In the genomic region with DNA sequence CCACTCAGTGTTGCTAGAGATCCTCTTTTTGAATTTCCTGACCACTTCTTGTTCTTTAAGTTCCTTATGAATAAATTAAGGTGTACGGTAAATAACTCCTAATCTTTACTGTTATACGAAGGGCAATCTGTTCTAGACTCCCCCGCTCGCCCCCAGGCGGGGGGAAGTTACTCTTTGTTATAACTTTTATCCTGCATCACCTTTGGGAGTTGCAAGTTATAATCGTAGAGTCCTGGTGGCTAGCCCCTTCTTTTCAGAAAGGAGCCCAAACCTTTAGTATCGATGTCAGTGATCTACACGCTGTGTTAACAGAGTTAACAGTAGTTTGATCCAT, we compare ENCODE assay signal across 1 cellular context.
TF ChIP-seq lines count a peak whose summit lies in the region.

No MANE protein-coding gene starts in this region.

TF ChIP-seq in H1, 55 proteins besides CTCF, POLR2A, EP300 and RAD21:
- TF ChIP-seq CHD1 (IDR thresholded peaks at IDR 0.05; ENCODE audit: low read depth, low read length): no peak
- 0 out of 4 replicates have a peak, but pooled peaks of 1 of the 2 experiments have one; percentile 4 for TF ChIP-seq SIN3A (conservative IDR thresholded peaks at IDR 0.05 in 1 of 2, IDR thresholded peaks at IDR 0.05 in 1 of 2; ENCODE audit: low read depth in 1 of 2, low read length in 2 of 2)
